In the genomic region with DNA sequence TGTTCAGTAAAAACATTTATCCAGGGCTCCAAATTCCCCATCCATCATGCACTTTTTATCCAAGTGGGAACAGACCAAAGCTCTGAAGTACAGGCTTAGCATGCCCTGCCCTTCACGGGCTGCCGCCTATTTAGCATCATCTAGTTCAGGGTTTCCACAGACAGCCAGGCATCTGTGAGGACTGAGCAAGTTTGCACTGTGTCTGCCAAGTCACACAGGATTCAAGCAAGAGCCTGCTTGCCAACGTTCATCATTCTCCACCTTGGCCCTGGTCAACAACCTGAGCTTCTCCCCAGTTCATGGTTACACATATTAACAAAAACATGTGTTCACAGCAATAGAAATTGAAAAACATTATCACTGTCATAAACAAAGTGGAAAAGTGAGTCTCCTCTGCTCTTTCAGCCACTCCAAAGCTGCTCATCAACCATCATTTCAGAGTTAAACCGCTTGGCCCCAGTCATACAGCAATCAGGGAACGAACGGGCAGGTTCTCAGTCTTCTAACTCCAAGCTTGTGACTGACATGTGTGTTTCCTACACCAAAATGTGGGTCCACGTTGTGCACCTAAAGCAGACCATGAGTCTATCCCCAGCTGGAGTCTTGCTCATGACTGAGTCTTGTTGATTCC, we compare ENCODE assay signal across 27 cellular contexts.
"Had no signal": no experiment of that assay in that cellular context is flagged by ENCODE, and none has a peak within 500 bp of the region (broad histone marks: within the 10 kb centered on the region; RNA-seq: fewer than 3 reads in every experiment).

No MANE protein-coding gene starts in this region.

- H3K27ac Mint-ChIP-seq: activated CD8-positive, alpha-beta memory T cell treated with anti-CD3 and anti-CD28 coated beads, Interleukin-2, amount 10 ng/mL, durations not matched to agents 7 days and 5 days; activated naive CD8-positive, alpha-beta T cell treated with anti-CD3 and anti-CD28 coated beads, Interleukin-2, amount 10 ng/mL, durations not matched to agents 7 days and 5 days had no signal

- H3K27ac ChIP-seq: adrenal gland, breast epithelium, Peyer's patch, RWPE1, SJCRH30, VCaP had no signal

- H3K27me3 ChIP-seq: adrenal gland, breast epithelium, Peyer's patch had no signal

- H3K9ac ChIP-seq: SK-N-SH had no signal

- H3K4me3 Mint-ChIP-seq: activated CD8-positive, alpha-beta memory T cell treated with anti-CD3 and anti-CD28 coated beads, Interleukin-2, amount 10 ng/mL, durations not matched to agents 7 days and 5 days; activated naive CD8-positive, alpha-beta T cell treated with anti-CD3 and anti-CD28 coated beads, Interleukin-2, amount 10 ng/mL, durations not matched to agents 7 days and 5 days; activated T-cell treated with anti-CD3 and anti-CD28 coated beads, Interleukin-2, amount 50 U/mL, for 4 hours had no signal

- H3K36me3 ChIP-seq: adrenal gland, breast epithelium, Peyer's patch, SJCRH30 had no signal

- H3K4me2 ChIP-seq: SK-N-SH had no signal

- H3K4me3 ChIP-seq: adrenal gland, breast epithelium, Peyer's patch, SJCRH30 had no signal

- H3K27me3 Mint-ChIP-seq: activated CD8-positive, alpha-beta memory T cell treated with anti-CD3 and anti-CD28 coated beads, Interleukin-2, amount 10 ng/mL, durations not matched to agents 7 days and 5 days had no signal

- H3K4me1 ChIP-seq: breast epithelium, SJCRH30 had no signal

- ATAC-seq: activated CD8-positive, alpha-beta memory T cell treated with anti-CD3 and anti-CD28 coated beads, Interleukin-2, amount 10 ng/mL, durations not matched to agents 7 days and 5 days; activated T-cell treated with anti-CD3 and anti-CD28 coated beads, Interleukin-2, amount 50 U/mL, for 4 hours had no signal

- H3K4me1 Mint-ChIP-seq: activated naive CD8-positive, alpha-beta T cell treated with anti-CD3 and anti-CD28 coated beads, Interleukin-2, amount 10 ng/mL, durations not matched to agents 7 days and 5 days had no signal

- H3K9me3 ChIP-seq: adrenal gland, breast epithelium, Peyer's patch, SJCRH30, SK-N-SH had no signal

- DNase-seq: activated CD4-positive, alpha-beta T cell treated with anti-CD3 and anti-CD28 coated beads for 4 hours; activated CD4-positive, CD25-positive, alpha-beta regulatory T cell; activated CD8-positive, alpha-beta memory T cell treated with anti-CD3 and anti-CD28 coated beads, Interleukin-2, amount 10 ng/mL, durations not matched to agents 7 days and 5 days; activated naive CD4-positive, alpha-beta T cell treated with anti-CD3 and anti-CD28 coated beads, Interleukin-2, amount 50 U/mL, for 16 hours; activated naive CD8-positive, alpha-beta T cell treated with anti-CD3 and anti-CD28 coated beads, Interleukin-2, amount 10 ng/mL, durations not matched to agents 7 days and 5 days; activated T-cell treated with anti-CD3 and anti-CD28 coated beads, Interleukin-2, amount 50 U/mL, for 4 hours; adrenal gland; aorta; central memory CD4-positive, alpha-beta T cell; IMR-90; Kasumi-1; KBM-7; NCI-H1048; NCI-H1930; NCI-H2171 treated with DMSO at 0.1 percent for 48 hours; NCI-H345; NCI-H510A; NCI-H526 treated with DMSO at 0.1 percent for 48 hours; NCI-H82; Peyer's patch; Right ventricle myocardium superior; SJCRH30; SK-N-SH; T-helper 1 cell had no signal
